Comparison of ENCODE assay signal across 1 cellular context in genomic region chr4:153174821-153175567, GRCh38.
A peak's percentile ranks its signal among the peaks of the same experiment; 100 is the strongest.
TF ChIP-seq lines count a peak whose summit lies in the region.

No MANE protein-coding gene starts in this region.

TF ChIP-seq in HepG2, 621 proteins besides CTCF, POLR2A, EP300 and RAD21 (continued from another document and continues in another):
- no peak for TF ChIP-seq LRRFIP1 (CRISPR knock-in tag; conservative IDR thresholded peaks at IDR 0.05)
- no peak for TF ChIP-seq ZNF136 (CRISPR knock-in tag; IDR thresholded peaks at IDR 0.05; ENCODE audit: low read depth)
- peak; percentile 91 for TF ChIP-seq ZNF362 (CRISPR knock-in tag; IDR thresholded peaks at IDR 0.05; ENCODE audit: borderline replicate concordance)
- TF ChIP-seq ZNF180 (CRISPR knock-in tag; IDR thresholded peaks at IDR 0.05; ENCODE audit: borderline replicate concordance, low read depth), result no peak
- no peak for TF ChIP-seq BRD4 (CRISPR knock-in tag; IDR thresholded peaks at IDR 0.05)
- no peak for TF ChIP-seq ZFAT (CRISPR knock-in tag; conservative IDR thresholded peaks at IDR 0.05)
- TF ChIP-seq FOXC1 (CRISPR knock-in tag; IDR thresholded peaks at IDR 0.05; ENCODE audit: borderline replicate concordance), result 0 out of 2 replicates have a peak, but pooled peaks have one; percentile 33
- no peak; the same call in 1 of the 2 replicates for TF ChIP-seq ZNF556 (CRISPR knock-in tag; IDR thresholded peaks at IDR 0.05; ENCODE audit: borderline replicate concordance)
- no peak for TF ChIP-seq ZXDC (CRISPR knock-in tag; IDR thresholded peaks at IDR 0.05)
- TF ChIP-seq TRIM24 (CRISPR knock-in tag; IDR thresholded peaks at IDR 0.05), result peak; percentile 90
- TF ChIP-seq KMT2A (CRISPR knock-in tag; IDR thresholded peaks at IDR 0.05), result no peak
- TF ChIP-seq STAT6 (CRISPR knock-in tag; IDR thresholded peaks at IDR 0.05; ENCODE audit: borderline replicate concordance), result no peak; the same call in 1 of the 2 replicates
- TF ChIP-seq ZNF629 (CRISPR knock-in tag; conservative IDR thresholded peaks at IDR 0.05), result peak; percentile 46
- TF ChIP-seq HINFP (CRISPR knock-in tag; IDR thresholded peaks at IDR 0.05; ENCODE audit: low read depth), result peak; percentile 67; the same call in 1 of the 2 replicates
- TF ChIP-seq SMAD9 (CRISPR knock-in tag; IDR thresholded peaks at IDR 0.05), result no peak
- TF ChIP-seq SRSF4 (IDR thresholded peaks at IDR 0.05; ENCODE audit: low read depth, low read length, poor library complexity, severe bottlenecking), result no peak
- peak; percentile 55 for TF ChIP-seq ZNF292 (CRISPR knock-in tag; IDR thresholded peaks at IDR 0.05; ENCODE audit: borderline replicate concordance, low read depth)
- peak; percentile 27; the same call in 1 of the 2 replicates for TF ChIP-seq NFKB2 (CRISPR knock-in tag; IDR thresholded peaks at IDR 0.05; ENCODE audit: borderline replicate concordance)
- no peak for TF ChIP-seq NONO (IDR thresholded peaks at IDR 0.05)
- peak; percentile 81 for TF ChIP-seq NONO (CRISPR knock-in tag; conservative IDR thresholded peaks at IDR 0.05)
- peak; percentile 83 for TF ChIP-seq ZNF747 (CRISPR knock-in tag; IDR thresholded peaks at IDR 0.05; ENCODE audit: borderline replicate concordance)
- TF ChIP-seq ZMYM4 (CRISPR knock-in tag; IDR thresholded peaks at IDR 0.05), result peak; percentile 96
- peak; percentile 33; the same call in 1 of the 2 replicates for TF ChIP-seq MIER2 (CRISPR knock-in tag; IDR thresholded peaks at IDR 0.05)
- 0 out of 2 replicates have a peak, but pooled peaks have one; percentile 23 for TF ChIP-seq ZNF784 (CRISPR knock-in tag; IDR thresholded peaks at IDR 0.05; ENCODE audit: borderline replicate concordance)
- TF ChIP-seq ZNF503 (CRISPR knock-in tag; IDR thresholded peaks at IDR 0.05), result no peak; the same call in 1 of the 2 replicates
- no peak for TF ChIP-seq PRPF4 (IDR thresholded peaks at IDR 0.05; ENCODE audit: low read depth, low read length, poor library complexity, severe bottlenecking)
- 0 out of 2 replicates have a peak, but pooled peaks have one; percentile 37 for TF ChIP-seq JUN (CRISPR knock-in tag; IDR thresholded peaks at IDR 0.05)
- 0 out of 2 replicates have a peak, but pooled peaks have one; percentile 17 for TF ChIP-seq RFX3 (CRISPR knock-in tag; IDR thresholded peaks at IDR 0.05)
- no peak for TF ChIP-seq ZNF225 (CRISPR knock-in tag; IDR thresholded peaks at IDR 0.05)
- no peak for TF ChIP-seq CREB1 (IDR thresholded peaks at IDR 0.05)
- TF ChIP-seq CREB1 (CRISPR knock-in tag; IDR thresholded peaks at IDR 0.05), result peak; percentile 93
- no peak for TF ChIP-seq BCLAF1 (IDR thresholded peaks at IDR 0.05)
- TF ChIP-seq CEBPZ (IDR thresholded peaks at IDR 0.05; ENCODE audit: low read length), result no peak
- no peak for TF ChIP-seq BRCA1 (CRISPR knock-in tag; IDR thresholded peaks at IDR 0.05)
- TF ChIP-seq RNF219 (CRISPR knock-in tag; IDR thresholded peaks at IDR 0.05), result no peak
- TF ChIP-seq FOXO1 (CRISPR knock-in tag; IDR thresholded peaks at IDR 0.05), result peak; percentile 73
